In genomic region chr13:91493442-91493841, GRCh38 we compare ENCODE assay signal across 7 cellular contexts.
"Had no signal": no experiment of that assay in that cellular context is flagged by ENCODE, and none has a peak within 500 bp of the region (broad histone marks: within the 10 kb centered on the region; RNA-seq: fewer than 3 reads in every experiment).

No MANE protein-coding gene starts in this region.

- H2AFZ ChIP-seq: GM23338 had no signal

- H3K4me3 ChIP-seq: GM23338 had no signal

- FAIRE-seq: H1, H54, HTR-8/SVneo had no signal

- H3K9me3 Mint-ChIP-seq: GM23338 had no signal

- ATAC-seq: GM23338 had no signal

- H3K27ac Mint-ChIP-seq: GM23338 had no signal

- H3K4me3 Mint-ChIP-seq: GM23338, H9 had no signal

- H3K4me2 ChIP-seq: GM23338 had no signal

- DNase-seq: H9, HCEC 1CT, IMR-90 had no signal
